ENCODE assay signal across 8 cellular contexts in the genomic region with DNA sequence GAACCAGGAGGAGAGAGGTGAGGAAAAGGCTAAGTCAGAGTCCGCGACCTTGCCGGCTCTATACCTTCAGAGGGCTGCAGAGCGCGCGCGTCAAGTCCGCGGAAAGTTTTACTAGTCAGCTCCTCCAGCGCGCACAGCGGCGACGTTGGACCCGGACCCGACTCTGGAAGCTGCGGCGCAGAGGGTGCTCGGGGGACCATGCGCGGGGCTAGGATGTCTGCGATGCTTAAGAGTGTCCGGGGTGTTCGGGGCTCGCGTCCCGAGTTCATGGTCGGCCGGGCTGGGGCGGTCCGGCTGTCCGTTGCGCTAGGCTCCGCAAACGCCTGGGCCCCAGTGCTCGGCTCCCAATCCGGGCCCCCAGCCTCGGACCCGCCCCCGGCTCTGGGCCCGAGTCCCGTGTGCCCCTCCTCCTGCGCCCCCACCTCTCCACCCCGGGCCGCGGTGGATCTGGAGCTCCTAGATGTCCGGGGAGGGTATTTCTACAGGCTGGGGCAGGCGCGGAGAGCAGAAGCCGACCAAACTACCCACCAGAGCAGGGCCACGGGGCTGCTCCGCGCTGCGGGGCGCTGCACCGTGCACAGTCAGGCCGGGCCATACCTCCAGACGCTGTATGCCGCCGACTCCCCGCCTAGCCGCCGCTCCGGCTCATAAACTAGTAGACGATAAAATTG. TPM values are rescaled to one million over a fixed set of nuclear protein-coding genes. Genes with fewer than 3 reads are reported as not detected.
DNase-seq lines count a peak whose midpoint lies in the region; ATAC-seq and TF ChIP-seq lines count a peak whose summit lies in the region.

A gene with protein sequence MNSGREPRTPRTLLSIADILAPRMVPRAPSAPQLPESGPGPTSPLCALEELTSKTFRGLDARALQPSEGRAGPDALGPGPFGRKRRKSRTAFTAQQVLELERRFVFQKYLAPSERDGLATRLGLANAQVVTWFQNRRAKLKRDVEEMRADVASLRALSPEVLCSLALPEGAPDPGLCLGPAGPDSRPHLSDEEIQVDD (minus strand): TSS at position 335 of the 671 bp plus-strand sequence. CDS start 66 bp downstream, at position 269.

- H2BK120ac ChIP-seq in H9 (ENCODE audit: low read depth, low read length, poor library complexity, severe bottlenecking) = no peak within 1 kb of the TSS

- H2AFZ ChIP-seq in H9 (ENCODE audit: low read length) = no peak within 1 kb of the TSS

- H4K5ac ChIP-seq in H9 (ENCODE audit: insufficient read length, low read depth, low read length) = no peak within 1 kb of the TSS

- H3K23me2 ChIP-seq in H9 (ENCODE audit: insufficient read length, low read depth, low read length, poor library complexity, severe bottlenecking) = peaks cover 41% of the 10 kb centered on the region

- H4K20me1 ChIP-seq in H9 (ENCODE audit: control insufficient read depth, insufficient read depth, insufficient read length) = no peaks in the 10 kb centered on the region

- H3K4ac ChIP-seq in H9 (ENCODE audit: low read depth, low read length) = no peak within 1 kb of the TSS

- no peak within 1 kb of the TSS for H3K14ac ChIP-seq in H9 (ENCODE audit: insufficient read depth, low read length)

- H3K9me3 ChIP-seq in H9 (ENCODE audit: control insufficient read depth, low read depth, low read length) = no peaks in the 10 kb centered on the region
- H3K9me3 ChIP-seq in iPS-18c (ENCODE audit: control insufficient read depth, insufficient read depth, low read length) = no peaks in the 10 kb centered on the region

- H3K9ac ChIP-seq in H9 (ENCODE audit: extremely low read depth, insufficient read length, low read length) = no peak within 1 kb of the TSS

- no peak for ATAC-seq in HG02798 (IDR thresholded peaks at IDR 0.05; ENCODE audit: poor library complexity, unreplicated experiment)
- no peak for ATAC-seq in HG03135 (IDR thresholded peaks at IDR 0.05; ENCODE audit: unreplicated experiment)

- H3K4me1 Mint-ChIP-seq in H9 = peaks cover 50 to 62% of the 10 kb centered on the region in 2 experiments

- H3K36me3 Mint-ChIP-seq in H9 (ENCODE audit: insufficient read depth in 1 of 3, low read depth in 3 of 3) = peaks cover 2 to 8% (median 6%) of the 10 kb centered on the region in 3 experiments; a peak in 6 of 7 replicates

- H4K91ac ChIP-seq in H9 (ENCODE audit: insufficient read length, low read depth, low read length) = no peak within 1 kb of the TSS

- WGBS in H9 (ENCODE audit: extremely low coverage, insufficient read length, low lambda C conversion rate) = no CpG with 5 or more reads among the region's 65 CpGs

- no peak within 1 kb of the TSS for H2BK5ac ChIP-seq in H9 (ENCODE audit: insufficient read length, low read length)

- no peak within 1 kb of the TSS for H2BK15ac ChIP-seq in H9 (ENCODE audit: low read depth, low read length)

- H3K27ac Mint-ChIP-seq in H9 = 0 out of 7 replicates have a peak within 1 kb of the TSS, but pooled peaks of 2 of the 3 experiments have one; percentile 29 to 31

- peak within 1 kb of the TSS; percentile 59 for H3K4me2 ChIP-seq in H9 (ENCODE audit: insufficient read depth, insufficient read length, low read length)

- TF ChIP-seq CTCF in H9 (conservative IDR thresholded peaks at IDR 0.05) = no peak

- H4K8ac ChIP-seq in H9 (replicated peaks; ENCODE audit: insufficient read length, low read depth, low read length) = no peak within 1 kb of the TSS

- no peak within 1 kb of the TSS for H3K27ac ChIP-seq in H9 (ENCODE audit: insufficient read length, low read depth, low read length)

- H3K18ac ChIP-seq in H9 (ENCODE audit: insufficient read length, low read depth, low read length) = no peak within 1 kb of the TSS

- DNase-seq in H9 (no peak), NCI-H446 treated with DMSO at 0.1 percent for 48 hours (lab: John Stamatoyannopoulos, UW) (no peak), NCI-H2081 (lab: John Stamatoyannopoulos, UW) (no peak)
- DNase-seq in activated naive CD4-positive, alpha-beta T cell treated with Interleukin-2 at 50 U/mL for 16 hours = peak; percentile 33
- DNase-seq in stimulated activated CD4-positive, alpha-beta T cell treated with anti-CD3 and anti-CD28 coated beads, Interleukin-15, amount 100 ng/mL, for 24 hours = peak; percentile 68

- peaks cover 2% of the 10 kb centered on the region; the same call in 1 of the 2 replicates for H3K4me1 ChIP-seq in H9 (ENCODE audit: insufficient read depth, low read length)

- peaks cover 100% of the 10 kb centered on the region for H3K27me3 Mint-ChIP-seq in H9 (ENCODE audit: low read depth)

- H3K9me3 Mint-ChIP-seq in H9 = peaks cover 2 to 3% of the 10 kb centered on the region in 2 experiments; a peak in 3 of 5 replicates

- no peak within 1 kb of the TSS for H2BK20ac ChIP-seq in H9 (ENCODE audit: low read depth, low read length, poor library complexity, severe bottlenecking)

- H3K79me1 ChIP-seq in H9 (ENCODE audit: insufficient read depth, low read depth, low read length, poor library complexity, severe bottlenecking) = no peaks in the 10 kb centered on the region

- no peak within 1 kb of the TSS for H3K23ac ChIP-seq in H9 (ENCODE audit: insufficient read length, low read depth, low read length)

- H3K4me3 Mint-ChIP-seq in H9 = peak within 1 kb of the TSS; percentile 75 to 82

- peak within 1 kb of the TSS; percentile 55 for H3K4me3 ChIP-seq in iPS-18c (ENCODE audit: insufficient read depth, low read depth, low read length)

- H2AK5ac ChIP-seq in H9 (ENCODE audit: insufficient read length, low read length) = no peak within 1 kb of the TSS

- H3T11ph ChIP-seq in H9 (ENCODE audit: low read length) = no peak within 1 kb of the TSS

- no peak within 1 kb of the TSS for H3K56ac ChIP-seq in H9 (ENCODE audit: insufficient read length, low read depth, low read length)

- H3K27me3 ChIP-seq in H9 (ENCODE audit: insufficient read depth, low read length) = peaks cover 87% of the 10 kb centered on the region

- H3K79me2 ChIP-seq in H9 (ENCODE audit: insufficient read depth, low read length) = no peaks in the 10 kb centered on the region

- no peak within 1 kb of the TSS for H2BK12ac ChIP-seq in H9 (ENCODE audit: insufficient read length, low read depth, low read length)

RNA-seq across cellular contexts. Expression of the gene that starts here (rescaled TPM):
- total RNA-seq in H9 (2021) = 1.1 TPM in 2 replicates

Comparison
In these comparisons a context has a peak if more than half of its experiments do, and no peak if none do; other contexts are left out.
1. DNase-seq: peak in activated naive CD4-positive, alpha-beta T cell treated with Interleukin-2 at 50 U/mL for 16 hours (single experiment) and stimulated activated CD4-positive, alpha-beta T cell treated with anti-CD3 and anti-CD28 coated beads, Interleukin-15, amount 100 ng/mL, for 24 hours (single experiment); none in H9 (single experiment), NCI-H446 treated with DMSO at 0.1 percent for 48 hours (single experiment) and NCI-H2081 (0 of 2).